ENCODE assay signal across 1 cellular context in genomic region chr20:23541330-23541729, GRCh38.
A peak's percentile ranks its signal among the peaks of the same experiment; 100 is the strongest.
TF ChIP-seq lines count a peak whose summit lies in the region.

No MANE protein-coding gene starts in this region.

TF ChIP-seq in HCT116, 20 proteins besides CTCF, POLR2A, EP300 and RAD21:
- TF ChIP-seq ZBTB33 (IDR thresholded peaks at IDR 0.05; ENCODE audit: extremely low read depth, insufficient replicate concordance, low read length) (no peak), EZH2phosphoT487 (IDR thresholded peaks at IDR 0.05; ENCODE audit: borderline replicate concordance) (no peak), TCF7L2 (IDR thresholded peaks at IDR 0.05; ENCODE audit: borderline replicate concordance, extremely low read depth, insufficient read depth, insufficient read length) (no peak), FOSL1 (IDR thresholded peaks at IDR 0.05; ENCODE audit: low read depth) (peak; percentile 26; the same call in 1 of the 2 replicates), MAX (IDR thresholded peaks at IDR 0.05) (no peak), CBX3 (IDR thresholded peaks at IDR 0.05; ENCODE audit: low read depth) (no peak)
